10 cellular contexts compared by ENCODE assay signal in genomic region chr15:67178569-67179210, GRCh38.
DNase-seq lines count a peak whose midpoint lies in the region; ATAC-seq and TF ChIP-seq lines count a peak whose summit lies in the region.
"Had no signal": no experiment of that assay in that cellular context is flagged by ENCODE, and none has a peak within 500 bp of the region (broad histone marks: within the 10 kb centered on the region; RNA-seq: fewer than 3 reads in every experiment).

No MANE protein-coding gene starts in this region.

- no TSS peak for BruUV-seq in PC-9 (replicated peaks; lab: Mats Ljungman, UMichigan)

- H3K4me3 ChIP-seq in AG09309 (ENCODE audit: control insufficient read depth, low read depth, low read length) (no peak overlapping the region), PC-9 (no peak overlapping the region), muscle layer of colon (ENCODE audit: low read depth in 1 of 2, low read length in 2 of 2) (no peak overlapping the region)

- ATAC-seq in GM19395 (IDR thresholded peaks at IDR 0.05; ENCODE audit: unreplicated experiment) (no peak), HG02759 (IDR thresholded peaks at IDR 0.05; ENCODE audit: unreplicated experiment) (no peak), GM19035 (IDR thresholded peaks at IDR 0.05; ENCODE audit: unreplicated experiment) (no peak)

- H3K27me3 ChIP-seq in PC-9 (ENCODE audit: insufficient read depth, low read depth) = no peaks in the 10 kb centered on the region
- no peaks in the 10 kb centered on the region for H3K27me3 ChIP-seq in muscle layer of colon (ENCODE audit: control insufficient read depth in 1 of 2, insufficient read depth in 2 of 2, low read length in 2 of 2)

- H2AFZ ChIP-seq in PC-9 = no peak overlapping the region

- peaks cover 52% of the 10 kb centered on the region for H3K79me2 ChIP-seq in PC-9 (ENCODE audit: low read depth)

- H3K9me3 ChIP-seq in PC-9 (ENCODE audit: insufficient read depth, low read depth) = no peaks in the 10 kb centered on the region
- H3K9me3 ChIP-seq in muscle layer of colon (ENCODE audit: low read length) = no peaks in the 10 kb centered on the region

- 0 out of 2 replicates have a peak overlapping the region, but pooled peaks have one; percentile 16 for H3K4me2 ChIP-seq in PC-9

- DNase-seq in AG09309 (ENCODE audit: low read depth) (peak; percentile 95), PC-9 (peak; percentile 77 to 84), epidermal melanocyte (ENCODE audit: insufficient read length, low spot score) (peak; percentile 40)
- no peak for DNase-seq in activated CD4-positive, alpha-beta T cell treated with anti-CD3 and anti-CD28 coated beads for 1 hour
- DNase-seq: substantia nigra, T-helper 9 cell had no signal

- H3K36me3 ChIP-seq in PC-9 (ENCODE audit: low read depth) (peaks cover 10% of the 10 kb centered on the region), muscle layer of colon (ENCODE audit: insufficient read depth, low read length) (peaks cover 12% of the 10 kb centered on the region)

- H3K27ac ChIP-seq in PC-9 (peak overlapping the region; percentile 50), muscle layer of colon (ENCODE audit: low read depth, low read length) (peak overlapping the region; percentile 67)

- H4K20me1 ChIP-seq in PC-9 (ENCODE audit: insufficient read depth) = no peaks in the 10 kb centered on the region

- TF ChIP-seq CTCF in AG09309 (IDR thresholded peaks at IDR 0.05; ENCODE audit: control insufficient read depth, insufficient read depth, low read depth, low read length, missing control alignments) = no peak
- TF ChIP-seq CTCF in PC-9 (conservative IDR thresholded peaks at IDR 0.05) = no peak

- H3K4me1 ChIP-seq in PC-9 (replicated peaks; ENCODE audit: insufficient read depth) (peaks cover 46% of the 10 kb centered on the region), muscle layer of colon (ENCODE audit: insufficient read depth, low read length) (peaks cover 43% of the 10 kb centered on the region)

- H3F3A ChIP-seq in PC-9 (ENCODE audit: insufficient read depth, low read depth) = peaks cover 61% of the 10 kb centered on the region

- no peaks in the 10 kb centered on the region for H3K9me2 ChIP-seq in PC-9 (ENCODE audit: insufficient read depth)

- no peak overlapping the region for H3K9ac ChIP-seq in muscle layer of colon (ENCODE audit: low read length)

- POLR2A ChIA-PET in PC-9 (lab: Charles Lee; ENCODE audit: unreplicated experiment) = interaction anchor here (0.6 to 1.0 kb wide), 8 partner anchors 18 to 660 kb away, joined by 3 to 34 read pairs (median 5); no protein-coding TSS in a partner anchor

- intact Hi-C loops in PC-9 (cut with micrococcal nuclease; ENCODE audit: unreplicated experiment) = loop anchor here (1.0 to 5.0 kb wide), 6 partner anchors 28 to 231 kb away; no protein-coding TSS in a partner anchor

- CTCF ChIA-PET in PC-9 (lab: Charles Lee) = interaction anchor here (0.6 kb wide), 1 partner anchor 54 kb away, joined by 3 read pairs; no protein-coding TSS in a partner anchor
